In genomic region chr7:124781418-124781817, GRCh38 we compare ENCODE assay signal across 15 cellular contexts. TPM values are rescaled to one million over a fixed set of nuclear protein-coding genes. Genes with fewer than 3 reads are reported as not detected.
DNase-seq lines count a peak whose midpoint lies in the region; ATAC-seq, FAIRE-seq and TF ChIP-seq lines count a peak whose summit lies in the region.
"Had no signal": no experiment of that assay in that cellular context is flagged by ENCODE, and none has a peak within 500 bp of the region (broad histone marks: within the 10 kb centered on the region; RNA-seq: fewer than 3 reads in every experiment).

No MANE protein-coding gene starts in this region.

- H3K4me1 ChIP-seq in GM23338 (ENCODE audit: insufficient read depth), result peaks cover 25% of the 10 kb centered on the region
- H3K4me1 ChIP-seq in H1 (replicated peaks in 1 of 4; ENCODE audit: control insufficient read depth in 3 of 4, insufficient read depth in 4 of 4, low read length in 3 of 4), result peaks cover 0 to 8% (median 3%) of the 10 kb centered on the region in 4 experiments; a peak in 5 of 7 replicates
- no peaks in the 10 kb centered on the region for H3K4me1 ChIP-seq in lung (ENCODE audit: control insufficient read depth in 2 of 2, insufficient read depth in 2 of 2, low read length in 2 of 2)
- H3K4me1 ChIP-seq in right lobe of liver, result no peaks in the 10 kb centered on the region

- no peak overlapping the region for H3K4ac ChIP-seq in H1 (replicated peaks; ENCODE audit: insufficient read length, low read depth, low read length)

- H2AFZ ChIP-seq in GM23338, result no peak overlapping the region
- H2AFZ ChIP-seq in H1 (ENCODE audit: low read length), result no peak overlapping the region

- WGBS in H1 (ENCODE audit: extremely low coverage in 1 of 2, insufficient coverage in 1 of 2, insufficient read length in 1 of 2, insufficient replicate concordance in 2 of 2, low coverage in 1 of 2, low lambda C conversion rate in 2 of 2, missing lambda C conversion rate in 1 of 2), 2 experiments, result 88% methylated on average over 2 of the region's 2 CpGs; no CpG with 5 or more reads in 1 of the 2 experiments
- 73 to 81% methylated on average over 2 of the region's 2 CpGs for WGBS in lung, 2 donors
- WGBS in right lobe of liver (ENCODE audit: insufficient coverage, low coverage, low lambda C conversion rate, missing lambda C conversion rate), result 83% methylated on average over 2 of the region's 2 CpGs

- CTCF ChIA-PET in H1 (lab: Charles Lee; ENCODE audit: partially characterized antibody), result interaction anchor here (1.9 kb wide), 1 partner anchor 15 kb away, joined by 8 read pairs; the partner anchor contains the start of gene GPR37

- TF ChIP-seq POLR2A in H1 (IDR thresholded peaks at IDR 0.05; ENCODE audit: control extremely low read depth in 1 of 2, low read depth in 2 of 2, low read length in 2 of 2), result no peak
- no peak for TF ChIP-seq POLR2A in right lobe of liver (IDR thresholded peaks at IDR 0.05)

- no peak overlapping the region for H3K14ac ChIP-seq in H1 (ENCODE audit: insufficient read length)

- H4K8ac ChIP-seq in H1 (ENCODE audit: extremely low read depth, insufficient read depth, low read length), result no peak overlapping the region

- no peak overlapping the region for H4K5ac ChIP-seq in H1 (ENCODE audit: insufficient read length, low read depth, low read length)

- H3K9me3 ChIP-seq in H1 (ENCODE audit: insufficient read depth in 2 of 2, low read depth in 1 of 2, low read length in 1 of 2), result no peaks in the 10 kb centered on the region
- H3K9me3 ChIP-seq in lung (ENCODE audit: control insufficient read depth in 2 of 2, insufficient read depth in 1 of 2, low read length in 1 of 2), result no peaks in the 10 kb centered on the region
- no peaks in the 10 kb centered on the region for H3K9me3 ChIP-seq in right lobe of liver
- H3K9me3 ChIP-seq: BLaER1 treated with 17β-estradiol and CSF1 and Interleukin-3, amounts not matched to agents 10 nM and 100 nM had no signal

- no peak overlapping the region for H3K4me3 Mint-ChIP-seq in GM23338
- no peak overlapping the region for H3K4me3 Mint-ChIP-seq in stimulated activated memory B cell treated with anti-CD40 and anti-IgM and Interleukin-4, amounts not matched to agents 10 μg/mL and 1 μg/mL and 100 μg/mL, for 72 hours
- H3K4me3 Mint-ChIP-seq: CD4-positive, alpha-beta T cell had no signal

- H2BK120ac ChIP-seq in H1 (replicated peaks; ENCODE audit: low read depth, low read length), result peak overlapping the region; percentile 36

- peaks cover 2% of the 10 kb centered on the region for H3K27me3 Mint-ChIP-seq in GM23338 (ENCODE audit: insufficient read depth, low read depth, poor library complexity)
- no peaks in the 10 kb centered on the region for H3K27me3 Mint-ChIP-seq in stimulated activated memory B cell treated with anti-CD40 and anti-IgM and Interleukin-4, amounts not matched to agents 10 μg/mL and 1 μg/mL and 100 μg/mL, for 72 hours

- H3K4me3 ChIP-seq in GM23338 (no peak overlapping the region), H1 (ENCODE audit: extremely low read depth in 1 of 4, insufficient read depth in 2 of 4, low read depth in 3 of 4, low read length in 4 of 4) (no peak overlapping the region), lung (no peak overlapping the region), right lobe of liver (no peak overlapping the region)
- H3K4me3 ChIP-seq: BLaER1 treated with 17β-estradiol and CSF1 and Interleukin-3, amounts not matched to agents 10 nM and 100 nM had no signal

- no peak overlapping the region for H2BK15ac ChIP-seq in H1 (ENCODE audit: low read length)

- no peak for TF ChIP-seq RAD21 in H1 (IDR thresholded peaks at IDR 0.05 in 1 of 2, conservative IDR thresholded peaks at IDR 0.05 in 1 of 2; ENCODE audit: low read depth in 2 of 2, low read length in 2 of 2)

- H4K20me1 ChIP-seq in GM23338 (replicated peaks; ENCODE audit: insufficient read depth) (no peaks in the 10 kb centered on the region), H1 (replicated peaks in 1 of 2; ENCODE audit: control insufficient read depth in 1 of 2, insufficient read depth in 2 of 2, low read length in 2 of 2) (no peaks in the 10 kb centered on the region)
- H4K20me1 ChIP-seq: BLaER1 treated with 17β-estradiol and CSF1 and Interleukin-3, amounts not matched to agents 10 nM and 100 nM had no signal

- no peak for TF ChIP-seq EP300 in H1 (IDR thresholded peaks at IDR 0.05; ENCODE audit: borderline replicate concordance in 1 of 2, low read depth in 2 of 2, low read length in 2 of 2)

- no peak overlapping the region for H4K91ac ChIP-seq in H1 (replicated peaks; ENCODE audit: insufficient read length, low read length)

- peak overlapping the region; percentile 79; the same call in 1 of the 2 replicates for H2BK5ac ChIP-seq in H1 (ENCODE audit: low read depth, low read length)

- peaks cover 12% of the 10 kb centered on the region; the same call in 1 of the 2 replicates for H3K9me2 ChIP-seq in GM23338 (ENCODE audit: insufficient read depth)

- FAIRE-seq in H1 (lab: Jason Lieb, UNC), result no peak
- FAIRE-seq: GM12892 had no signal

- peak overlapping the region; percentile 99; the same call in 1 of the 2 replicates for H2BK12ac ChIP-seq in H1 (ENCODE audit: low read depth, low read length)

- peaks cover 2% of the 10 kb centered on the region; the same call in 1 of the 2 replicates for H3K23me2 ChIP-seq in H1 (ENCODE audit: low read depth, low read length)

- no peaks in the 10 kb centered on the region for H3K36me3 Mint-ChIP-seq in GM23338 (ENCODE audit: low read depth)
- H3K36me3 Mint-ChIP-seq in stimulated activated memory B cell treated with anti-CD40 and anti-IgM and Interleukin-4, amounts not matched to agents 10 μg/mL and 1 μg/mL and 100 μg/mL, for 72 hours, result no peaks in the 10 kb centered on the region

- H3K4me2 ChIP-seq in GM23338, result peak overlapping the region; percentile 56; the same call in 1 of the 2 replicates
- H3K4me2 ChIP-seq in H1 (ENCODE audit: insufficient read depth in 1 of 2, low read depth in 2 of 2, low read length in 2 of 2), result no peak overlapping the region
- H3K4me2 ChIP-seq: BLaER1 treated with 17β-estradiol and CSF1 and Interleukin-3, amounts not matched to agents 10 nM and 100 nM had no signal

- no peak for TF ChIP-seq CTCF in GM23338 (conservative IDR thresholded peaks at IDR 0.05; ENCODE audit: low read depth in 2 of 2)
- TF ChIP-seq CTCF in H1 (IDR thresholded peaks at IDR 0.05; ENCODE audit: control extremely low read depth in 1 of 3, insufficient read depth in 1 of 3, low read depth in 1 of 3, low read length in 3 of 3), result no peak
- no peak for TF ChIP-seq CTCF in lung (IDR thresholded peaks at IDR 0.05; ENCODE audit: control extremely low read depth, extremely low read depth)
- TF ChIP-seq CTCF in right lobe of liver (IDR thresholded peaks at IDR 0.05), result no peak

- H2BK20ac ChIP-seq in H1 (ENCODE audit: low read length), result no peak overlapping the region

- POLR2A ChIA-PET in H1 (lab: Charles Lee; ENCODE audit: partially characterized antibody), result no interaction called here

- no peak overlapping the region for H2AK5ac ChIP-seq in H1 (ENCODE audit: low read depth, low read length)

- H3K79me2 ChIP-seq in GM23338 (replicated peaks; ENCODE audit: insufficient read depth) (no peaks in the 10 kb centered on the region), H1 (ENCODE audit: control insufficient read depth in 1 of 2, insufficient read depth in 2 of 2, low read length in 2 of 2) (no peaks in the 10 kb centered on the region)

- no peaks in the 10 kb centered on the region for H3K79me1 ChIP-seq in H1 (ENCODE audit: low read depth, low read length)

- H3K56ac ChIP-seq in H1 (replicated peaks; ENCODE audit: insufficient read length, low read depth, low read length), result no peak overlapping the region

- H3K23ac ChIP-seq in H1 (ENCODE audit: insufficient read length), result no peak overlapping the region

- no peaks in the 10 kb centered on the region for H3F3A ChIP-seq in GM23338 (replicated peaks; ENCODE audit: low read depth)

- no peak overlapping the region for H3K18ac ChIP-seq in H1 (ENCODE audit: extremely low read depth, low read length)

- ATAC-seq in GM23338 (no peak), lung (ENCODE audit: insufficient read depth, low FRiP score) (peak; percentile 45), right lobe of liver (no peak), GM19035 (IDR thresholded peaks at IDR 0.05; ENCODE audit: unreplicated experiment) (no peak), HG03521 (IDR thresholded peaks at IDR 0.05; ENCODE audit: unreplicated experiment) (no peak)
- ATAC-seq in stimulated activated memory B cell treated with anti-CD40 and anti-IgM and Interleukin-4, amounts not matched to agents 10 μg/mL and 1 μg/mL and 100 μg/mL, for 72 hours, result peak; percentile 24

- H3K9ac ChIP-seq in H1 (replicated peaks in 1 of 4; ENCODE audit: extremely low read depth in 1 of 4, low read depth in 3 of 4, low read length in 3 of 4), result no peak overlapping the region
- H3K9ac ChIP-seq: BLaER1 treated with 17β-estradiol and CSF1 and Interleukin-3, amounts not matched to agents 10 nM and 100 nM had no signal

- no peak for DNase-seq in GM23338 (ENCODE audit: low spot score)
- no peak for DNase-seq in H1 (ENCODE audit: low read depth in 1 of 2, low spot score in 2 of 2)
- no peak for DNase-seq in lung (ENCODE audit: low spot score)
- no peak for DNase-seq in SKM-1 treated with dmso at 0.1 percent for 144 hours (lab: John Stamatoyannopoulos, UW; ENCODE audit: unreplicated experiment)
- DNase-seq in right lobe of liver, result no peak
- DNase-seq: ACHN; CD4-positive, alpha-beta T cell; DND-41; GDM1; H7 had no signal

- no peak overlapping the region for H3K27ac Mint-ChIP-seq in GM23338
- H3K27ac Mint-ChIP-seq in stimulated activated memory B cell treated with anti-CD40 and anti-IgM and Interleukin-4, amounts not matched to agents 10 μg/mL and 1 μg/mL and 100 μg/mL, for 72 hours, result no peak overlapping the region
- H3K27ac Mint-ChIP-seq: CD4-positive, alpha-beta T cell had no signal

- H3K36me3 ChIP-seq in GM23338 (ENCODE audit: insufficient read depth) (no peaks in the 10 kb centered on the region), H1 (ENCODE audit: control insufficient read depth in 2 of 4, insufficient read depth in 4 of 4, low read length in 3 of 4) (no peaks in the 10 kb centered on the region), lung (ENCODE audit: control insufficient read depth in 2 of 2, insufficient read depth in 2 of 2, low read length in 2 of 2) (no peaks in the 10 kb centered on the region), right lobe of liver (no peaks in the 10 kb centered on the region)
- H3K36me3 ChIP-seq: BLaER1 treated with 17β-estradiol and CSF1 and Interleukin-3, amounts not matched to agents 10 nM and 100 nM had no signal

- peaks cover 25% of the 10 kb centered on the region for H3K4me1 Mint-ChIP-seq in GM23338
- no peaks in the 10 kb centered on the region for H3K4me1 Mint-ChIP-seq in stimulated activated memory B cell treated with anti-CD40 and anti-IgM and Interleukin-4, amounts not matched to agents 10 μg/mL and 1 μg/mL and 100 μg/mL, for 72 hours

- intact Hi-C loops in right lobe of liver (cut with DNase I), result no loop called here

- H3K27me3 ChIP-seq in GM23338 (ENCODE audit: insufficient read depth) (no peaks in the 10 kb centered on the region), H1 (replicated peaks in 1 of 4; ENCODE audit: control insufficient read depth in 3 of 4, extremely low read depth in 1 of 4, insufficient read depth in 3 of 4, low read length in 3 of 4) (no peaks in the 10 kb centered on the region), lung (ENCODE audit: control insufficient read depth, insufficient read depth) (no peaks in the 10 kb centered on the region), right lobe of liver (no peaks in the 10 kb centered on the region)
- H3K27me3 ChIP-seq: BLaER1 treated with 17β-estradiol and CSF1 and Interleukin-3, amounts not matched to agents 10 nM and 100 nM had no signal

- H3K27ac ChIP-seq in GM23338 (ENCODE audit: low read depth) (peak overlapping the region; percentile 60; the same call in 1 of the 2 replicates), H1 (ENCODE audit: low read depth, low read length) (no peak overlapping the region), lung (ENCODE audit: low read depth in 1 of 2, low read length in 1 of 2) (no peak overlapping the region), right lobe of liver (no peak overlapping the region)
- H3K27ac ChIP-seq: BLaER1 treated with 17β-estradiol and CSF1 and Interleukin-3, amounts not matched to agents 10 nM and 100 nM had no signal

- H3K9me3 Mint-ChIP-seq in GM23338, result no peaks in the 10 kb centered on the region
- no peaks in the 10 kb centered on the region for H3K9me3 Mint-ChIP-seq in stimulated activated memory B cell treated with anti-CD40 and anti-IgM and Interleukin-4, amounts not matched to agents 10 μg/mL and 1 μg/mL and 100 μg/mL, for 72 hours
- H3K9me3 Mint-ChIP-seq: CD4-positive, alpha-beta T cell had no signal

RNA-seq across cellular contexts. Expression of gene GPR37, which starts 15.8 kb away (rescaled TPM):
- 6.8 and 8.5 TPM in 2 replicates for total RNA-seq in GM23338 (2014; rRNA removed; shearing (Covaris generic))
- polyA plus RNA-seq in GM23338 (2016; fragmentation: Nextera tagmentation; extraction: Ambion mirVana) (3.7 and 3.9 TPM in 2 replicates), H1 (2011; rRNA removed) (1.5 and 3.1 TPM in 2 replicates), lung (under 1 TPM; 0.08 to 0.78 TPM)
- total RNA-seq in H1 (2021; fragmentation: NEBNext Ultra II Directional; extraction: Animal tissue kit (Norgen Biotek cat#: 25700)), result 15.5 and 17.4 TPM in 2 replicates
- polyA plus RNA-seq in H1 (2011; cell fraction: cytosol; rRNA removed), result 2.2 TPM
- 3.0 TPM for polyA plus RNA-seq in H1 (2011; cell fraction: nucleus; rRNA removed)
- polyA plus RNA-seq in H1 (2012, experiment 1 of 2), result 5.0 to 7.8 TPM (median 6.1 TPM) in 4 replicates
- polyA plus RNA-seq in H1 (2012, experiment 2 of 2), result 5.4 TPM
- polyA plus RNA-seq in H1 (2013, experiment 1 of 2), result 24.4 TPM
- 24.6 TPM for polyA plus RNA-seq in H1 (2013, experiment 2 of 2)
- polyA minus RNA-seq in H1 (2011; rRNA and poly(A)+ RNA removed), result 3.4 and 4.6 TPM in 2 replicates
- 2.7 TPM for polyA minus RNA-seq in H1 (2011; cell fraction: cytosol; rRNA and poly(A)+ RNA removed)
- polyA minus RNA-seq in H1 (2011; cell fraction: nucleus; rRNA and poly(A)+ RNA removed), result 5.5 TPM
- total RNA-seq in lung (1 to 10 TPM; 1.1 to 2.8 TPM), right lobe of liver (10 to 100 TPM in 5 of 6 experiments, 1 to 10 TPM in 1; 8.9 to 16.0 (median 14.3) TPM)
- total RNA-seq: CD4-positive, alpha-beta T cell had no signal

Comparison
In these comparisons a context has a peak if more than half of its experiments do, and no peak if none do; other contexts are left out.
1. ATAC-seq: peak in lung (single experiment) and stimulated activated memory B cell treated with anti-CD40 and anti-IgM and Interleukin-4, amounts not matched to agents 10 μg/mL and 1 μg/mL and 100 μg/mL, for 72 hours (single experiment); none in GM23338 (single experiment), right lobe of liver (0 of 4), GM19035 (single experiment) and HG03521 (single experiment).